10 cellular contexts compared by ENCODE assay signal in genomic region chr17:11880714-11881113, GRCh38.
DNase-seq lines count a peak whose midpoint lies in the region; ATAC-seq and TF ChIP-seq lines count a peak whose summit lies in the region.
"Had no signal": no experiment of that assay in that cellular context is flagged by ENCODE, and none has a peak within 500 bp of the region (broad histone marks: within the 10 kb centered on the region; RNA-seq: fewer than 3 reads in every experiment).

No MANE protein-coding gene starts in this region.

- intact Hi-C loops in right cardiac atrium (cut with DNase I) = no loop called here
- intact Hi-C loops in left ventricle myocardium superior (cut with micrococcal nuclease) = no loop called here
- intact Hi-C loops in activated T-helper 2 cell treated with anti-CD3 and anti-CD28 coated beads, Interferon-gamma antibody, Interleukin-2, Interleukin-4, amounts not matched to agents 10 μg/mL and 5 μg/mL and 100 μg/mL, durations not matched to agents 14 hours and 24 hours and 36 hours (cut with micrococcal nuclease) = no loop called here

- H3K36me3 Mint-ChIP-seq in activated T-helper 2 cell treated with anti-CD3 and anti-CD28 coated beads, Interferon-gamma antibody, Interleukin-2, Interleukin-4, amounts not matched to agents 10 μg/mL and 5 μg/mL and 100 μg/mL, durations not matched to agents 14 hours and 24 hours and 36 hours (ENCODE audit: low read depth) = no peaks in the 10 kb centered on the region
- H3K36me3 Mint-ChIP-seq: naive B cell had no signal

- H3K4me1 Mint-ChIP-seq in activated T-helper 2 cell treated with anti-CD3 and anti-CD28 coated beads, Interferon-gamma antibody, Interleukin-2, Interleukin-4, amounts not matched to agents 10 μg/mL and 5 μg/mL and 100 μg/mL, durations not matched to agents 14 hours and 24 hours and 36 hours (ENCODE audit: low read depth) = no peaks in the 10 kb centered on the region
- H3K4me1 Mint-ChIP-seq: naive B cell had no signal

- H3K4me3 ChIP-seq in right cardiac atrium (ENCODE audit: low read length) = no peak overlapping the region
- H3K4me3 ChIP-seq in OCI-LY3 (ENCODE audit: low read length) = peak overlapping the region; percentile 32; the same call in 1 of the 2 replicates

- H3K4me1 ChIP-seq in right cardiac atrium (ENCODE audit: control insufficient read depth, insufficient read depth, low read length) = no peaks in the 10 kb centered on the region
- no peaks in the 10 kb centered on the region for H3K4me1 ChIP-seq in OCI-LY3 (ENCODE audit: low read length)

- no peaks in the 10 kb centered on the region for H3K9me3 Mint-ChIP-seq in activated T-helper 2 cell treated with anti-CD3 and anti-CD28 coated beads, Interferon-gamma antibody, Interleukin-2, Interleukin-4, amounts not matched to agents 10 μg/mL and 5 μg/mL and 100 μg/mL, durations not matched to agents 14 hours and 24 hours and 36 hours

- peak overlapping the region; percentile 43 for H3K4me2 ChIP-seq in OCI-LY3 (ENCODE audit: low read length)

- H3K27me3 ChIP-seq in right cardiac atrium (ENCODE audit: control insufficient read depth, insufficient read depth) (no peaks in the 10 kb centered on the region), OCI-LY3 (ENCODE audit: low read depth, low read length) (no peaks in the 10 kb centered on the region)

- WGBS in right cardiac atrium = 36% methylated on average over 5 of the region's 5 CpGs

- peak; percentile 29 to 67 for ATAC-seq in right cardiac atrium
- ATAC-seq in left ventricle myocardium superior = no peak
- ATAC-seq in GM21619 (IDR thresholded peaks at IDR 0.05; ENCODE audit: unreplicated experiment) = no peak
- ATAC-seq in HG02798 (IDR thresholded peaks at IDR 0.05; ENCODE audit: poor library complexity, unreplicated experiment) = no peak

- DNase-seq in right cardiac atrium (no peak), left ventricle myocardium superior (no peak), iPS-NIHi11 (ENCODE audit: low spot score) (peak; percentile 36), cerebellum (ENCODE audit: low spot score) (no peak)
- no peak for DNase-seq in activated T-helper 2 cell treated with anti-CD3 and anti-CD28 coated beads, Interferon-gamma antibody, Interleukin-2, Interleukin-4, amounts not matched to agents 10 μg/mL and 5 μg/mL and 100 μg/mL, durations not matched to agents 14 hours and 24 hours and 36 hours (ENCODE audit: low spot score)
- DNase-seq: naive B cell, NCI-H1694 had no signal

- H2AFZ ChIP-seq in OCI-LY3 (ENCODE audit: low read depth, low read length) = 0 out of 2 replicates have a peak overlapping the region, but pooled peaks have one; percentile 45

- no peak overlapping the region for H3K9ac ChIP-seq in OCI-LY3 (ENCODE audit: low read length)

- no peak overlapping the region for H3K27ac Mint-ChIP-seq in activated T-helper 2 cell treated with anti-CD3 and anti-CD28 coated beads, Interferon-gamma antibody, Interleukin-2, Interleukin-4, amounts not matched to agents 10 μg/mL and 5 μg/mL and 100 μg/mL, durations not matched to agents 14 hours and 24 hours and 36 hours

- no peaks in the 10 kb centered on the region for H4K20me1 ChIP-seq in OCI-LY3 (ENCODE audit: insufficient read depth, low read length)

- TF ChIP-seq CTCF in OCI-LY3 (IDR thresholded peaks at IDR 0.05; ENCODE audit: low read depth, low read length) = peak; percentile 52

- no peak overlapping the region for H3K4me3 Mint-ChIP-seq in activated T-helper 2 cell treated with anti-CD3 and anti-CD28 coated beads, Interferon-gamma antibody, Interleukin-2, Interleukin-4, amounts not matched to agents 10 μg/mL and 5 μg/mL and 100 μg/mL, durations not matched to agents 14 hours and 24 hours and 36 hours (ENCODE audit: low read depth)
- H3K4me3 Mint-ChIP-seq: naive B cell had no signal

- no peaks in the 10 kb centered on the region for H3K79me2 ChIP-seq in OCI-LY3 (ENCODE audit: low read length)

- H3K27me3 Mint-ChIP-seq in activated T-helper 2 cell treated with anti-CD3 and anti-CD28 coated beads, Interferon-gamma antibody, Interleukin-2, Interleukin-4, amounts not matched to agents 10 μg/mL and 5 μg/mL and 100 μg/mL, durations not matched to agents 14 hours and 24 hours and 36 hours (ENCODE audit: low read depth) = no peaks in the 10 kb centered on the region

- H3K27ac ChIP-seq in right cardiac atrium (ENCODE audit: low read length) (no peak overlapping the region), OCI-LY3 (ENCODE audit: low read length) (no peak overlapping the region)

- H3K9me3 ChIP-seq in right cardiac atrium (ENCODE audit: control insufficient read depth, low read length) (no peaks in the 10 kb centered on the region), OCI-LY3 (ENCODE audit: insufficient read depth, low read length) (no peaks in the 10 kb centered on the region)

- no peaks in the 10 kb centered on the region for H3K36me3 ChIP-seq in OCI-LY3 (replicated peaks; ENCODE audit: low read depth, low read length)

Comparison
In these comparisons a context has a peak if more than half of its experiments do, and no peak if none do; other contexts are left out.
1. ATAC-seq: peak in right cardiac atrium (2 of 2); none in left ventricle myocardium superior (single experiment), GM21619 (single experiment) and HG02798 (single experiment).